15 cellular contexts compared by ENCODE assay signal in genomic region chr3:67064105-67064504, GRCh38.
"Had no signal": no experiment of that assay in that cellular context is flagged by ENCODE, and none has a peak within 500 bp of the region (broad histone marks: within the 10 kb centered on the region; RNA-seq: fewer than 3 reads in every experiment).

No MANE protein-coding gene starts in this region.

- H3K4me3 ChIP-seq: breast epithelium, lung, neural progenitor cell, psoas muscle had no signal

- H3K4me1 Mint-ChIP-seq: activated naive CD8-positive, alpha-beta T cell treated with anti-CD3 and anti-CD28 coated beads, Interleukin-2, amount 50 U/mL, for 24 hours; activated T-helper 17 cell treated with anti-CD3 and anti-CD28 coated beads, Interleukin-2, amount 50 U/mL, for 72 hours; stimulated activated naive CD8-positive, alpha-beta T cell treated with anti-CD3 and anti-CD28 coated beads, Interleukin-15, amount 100 ng/mL, for 72 hours had no signal

- H3K9me3 Mint-ChIP-seq: dendritic cell treated with granulocyte-macrophage colony-stimulating factor and Interleukin-4, amounts not matched to agents 40 ng/mL and 50 ng/mL, for 4 days; type B pancreatic cell had no signal

- H3K36me3 Mint-ChIP-seq: neural progenitor cell, type B pancreatic cell had no signal

- ATAC-seq: activated naive CD8-positive, alpha-beta T cell treated with anti-CD3 and anti-CD28 coated beads, Interleukin-2, amount 50 U/mL, for 24 hours; activated T-helper 17 cell treated with anti-CD3 and anti-CD28 coated beads, Interleukin-2, amount 50 U/mL, for 72 hours; psoas muscle; sciatic nerve; stimulated activated naive CD8-positive, alpha-beta T cell treated with anti-CD3 and anti-CD28 coated beads, Interleukin-15, amount 100 ng/mL, for 72 hours had no signal

- H3K27me3 Mint-ChIP-seq: naive B cell; stimulated activated naive CD8-positive, alpha-beta T cell treated with anti-CD3 and anti-CD28 coated beads, Interleukin-15, amount 100 ng/mL, for 72 hours; type B pancreatic cell had no signal

- DNase-seq: activated CD4-positive, alpha-beta T cell treated with anti-CD3 and anti-CD28 coated beads, Interleukin-2, amount 50 U/mL, for 48 hours; activated naive CD4-positive, alpha-beta T cell treated with Interleukin-2 at 50 U/mL for 16 hours; activated naive CD8-positive, alpha-beta T cell treated with anti-CD3 and anti-CD28 coated beads, Interleukin-2, amount 50 U/mL, for 24 hours; aorta; naive B cell; psoas muscle; stimulated activated naive CD8-positive, alpha-beta T cell treated with anti-CD3 and anti-CD28 coated beads, Interleukin-15, amount 100 ng/mL, for 72 hours had no signal

- H3K27ac Mint-ChIP-seq: activated naive CD8-positive, alpha-beta T cell treated with anti-CD3 and anti-CD28 coated beads, Interleukin-2, amount 50 U/mL, for 24 hours; activated T-helper 17 cell treated with anti-CD3 and anti-CD28 coated beads, Interleukin-2, amount 50 U/mL, for 72 hours; dendritic cell treated with granulocyte-macrophage colony-stimulating factor and Interleukin-4, amounts not matched to agents 40 ng/mL and 50 ng/mL, for 4 days; naive B cell; neural progenitor cell; stimulated activated naive CD8-positive, alpha-beta T cell treated with anti-CD3 and anti-CD28 coated beads, Interleukin-15, amount 100 ng/mL, for 72 hours; T-helper 2 cell treated with Interferon-gamma antibody and Interleukin-4, amounts not matched to agents 5 μg/mL and 100 μg/mL, for 36 hours; type B pancreatic cell had no signal

- H3K4me3 Mint-ChIP-seq: activated naive CD8-positive, alpha-beta T cell treated with anti-CD3 and anti-CD28 coated beads, Interleukin-2, amount 50 U/mL, for 24 hours; activated T-helper 17 cell treated with anti-CD3 and anti-CD28 coated beads, Interleukin-2, amount 50 U/mL, for 72 hours; dendritic cell treated with granulocyte-macrophage colony-stimulating factor and Interleukin-4, amounts not matched to agents 40 ng/mL and 50 ng/mL, for 4 days; naive B cell; neural progenitor cell; stimulated activated naive CD8-positive, alpha-beta T cell treated with anti-CD3 and anti-CD28 coated beads, Interleukin-15, amount 100 ng/mL, for 72 hours; T-helper 2 cell treated with Interferon-gamma antibody and Interleukin-4, amounts not matched to agents 5 μg/mL and 100 μg/mL, for 36 hours; type B pancreatic cell had no signal
